10 cellular contexts compared by ENCODE assay signal in genomic region chr2:222433381-222434173, GRCh38. TPM values are rescaled to one million over a fixed set of nuclear protein-coding genes. Genes with fewer than 3 reads are reported as not detected.
DNase-seq lines count a peak whose midpoint lies in the region; ATAC-seq and TF ChIP-seq lines count a peak whose summit lies in the region.
"Had no signal": no experiment of that assay in that cellular context is flagged by ENCODE, and none has a peak within 500 bp of the region (broad histone marks: within the 10 kb centered on the region; RNA-seq: fewer than 3 reads in every experiment).

No MANE protein-coding gene starts in this region.

- POLR2A ChIA-PET in naive thymus-derived CD8-positive, alpha-beta T cell (lab: Charles Lee), result no interaction called here

- TF ChIP-seq POLR2A in stomach (IDR thresholded peaks at IDR 0.05), result no peak

- ATAC-seq in HG03103 (IDR thresholded peaks at IDR 0.05; ENCODE audit: low read depth, unreplicated experiment) (peak; percentile 80), RWPE2 (ENCODE audit: low read depth) (peak; percentile 64)
- no peak for ATAC-seq in naive thymus-derived CD8-positive, alpha-beta T cell
- ATAC-seq: A549 had no signal

- H3K4me1 Mint-ChIP-seq in naive thymus-derived CD8-positive, alpha-beta T cell, result no peaks in the 10 kb centered on the region

- H3K36me3 Mint-ChIP-seq in naive thymus-derived CD8-positive, alpha-beta T cell, result no peaks in the 10 kb centered on the region

- no peak overlapping the region for H3K9ac ChIP-seq in GM23248

- H3K4me3 Mint-ChIP-seq in naive thymus-derived CD8-positive, alpha-beta T cell, result no peak overlapping the region

- no peaks in the 10 kb centered on the region for H4K20me1 ChIP-seq in GM23248 (ENCODE audit: insufficient read depth)

- TF ChIP-seq CTCF in RWPE2 (IDR thresholded peaks at IDR 0.05; ENCODE audit: poor library complexity, severe bottlenecking) (no peak), stomach (IDR thresholded peaks at IDR 0.05) (no peak), brain microvascular endothelial cell (IDR thresholded peaks at IDR 0.05; ENCODE audit: low read depth, low read length, missing control alignments) (no peak)

- no peak overlapping the region for H3K4me3 ChIP-seq in RWPE2 (ENCODE audit: severe bottlenecking)
- no peak overlapping the region for H3K4me3 ChIP-seq in stomach
- H3K4me3 ChIP-seq in brain microvascular endothelial cell (ENCODE audit: low read depth, low read length), result no peak overlapping the region
- no peak overlapping the region for H3K4me3 ChIP-seq in GM23248
- H3K4me3 ChIP-seq: A549 had no signal

- no peaks in the 10 kb centered on the region for H3K79me2 ChIP-seq in GM23248 (ENCODE audit: insufficient read depth)

- DNase-seq in NCI-H1092 treated with DMSO at 0.1 percent for 48 hours (lab: John Stamatoyannopoulos, UW) (peak; percentile 8), NCI-H1092 (lab: John Stamatoyannopoulos, UW) (no peak), RWPE2 (ENCODE audit: low spot score) (no peak), stomach (no peak), brain microvascular endothelial cell (no peak), GM23248 (no peak)
- DNase-seq in naive thymus-derived CD8-positive, alpha-beta T cell, result no peak
- DNase-seq: IMR-90 had no signal

- H3K9me3 ChIP-seq in RWPE2 (ENCODE audit: severe bottlenecking) (no peaks in the 10 kb centered on the region), stomach (no peaks in the 10 kb centered on the region), GM23248 (ENCODE audit: low read depth) (no peaks in the 10 kb centered on the region)
- H3K9me3 ChIP-seq: A549 had no signal

- peak overlapping the region in 1 of 10 donors; percentile 35 for H3K27ac Mint-ChIP-seq in naive thymus-derived CD8-positive, alpha-beta T cell

- H3K36me3 ChIP-seq in RWPE2 (ENCODE audit: low read depth) (no peaks in the 10 kb centered on the region), stomach (no peaks in the 10 kb centered on the region), brain microvascular endothelial cell (replicated peaks) (no peaks in the 10 kb centered on the region), GM23248 (ENCODE audit: low read depth) (no peaks in the 10 kb centered on the region)

- H3K27me3 ChIP-seq in RWPE2 (ENCODE audit: insufficient read depth, poor library complexity, severe bottlenecking) (no peaks in the 10 kb centered on the region), stomach (no peaks in the 10 kb centered on the region), brain microvascular endothelial cell (replicated peaks) (no peaks in the 10 kb centered on the region), GM23248 (replicated peaks; ENCODE audit: insufficient read depth) (no peaks in the 10 kb centered on the region)

- intact Hi-C loops in stomach (cut with DNase I; ENCODE audit: low total_unique reads), result no loop called here

- in situ Hi-C loops in brain microvascular endothelial cell (cut with HindIII; ENCODE audit: low pct_ligation_motif_present, low sequenced_read_pairs), result no loop called here
- in situ Hi-C loops in GM23248 (cut with MboI), result no loop called here

- H3K9me2 ChIP-seq in GM23248 (ENCODE audit: insufficient read depth), result no peaks in the 10 kb centered on the region

- no peaks in the 10 kb centered on the region for H3F3A ChIP-seq in GM23248 (ENCODE audit: insufficient read depth)

- no peak overlapping the region for H2AFZ ChIP-seq in GM23248

- no peaks in the 10 kb centered on the region for H3K4me1 ChIP-seq in RWPE2 (ENCODE audit: insufficient read depth, poor library complexity, severe bottlenecking)
- peaks cover 0 to 15% (median 2%) of the 10 kb centered on the region in 4 donors for H3K4me1 ChIP-seq in stomach
- no peaks in the 10 kb centered on the region for H3K4me1 ChIP-seq in GM23248 (ENCODE audit: insufficient read depth)
- H3K4me1 ChIP-seq: A549 had no signal

- H3K9me3 Mint-ChIP-seq in naive thymus-derived CD8-positive, alpha-beta T cell, result peaks cover 0 to 18% (median 4%) of the 10 kb centered on the region in 9 donors

- peaks cover 4 to 22% (median 8%) of the 10 kb centered on the region in 5 donors for H3K27me3 Mint-ChIP-seq in naive thymus-derived CD8-positive, alpha-beta T cell

- no peak overlapping the region for H3K27ac ChIP-seq in RWPE2 (ENCODE audit: poor library complexity, severe bottlenecking)
- peak overlapping the region; percentile 57 to 88 (median 69) for H3K27ac ChIP-seq in stomach
- no peak overlapping the region for H3K27ac ChIP-seq in brain microvascular endothelial cell
- no peak overlapping the region for H3K27ac ChIP-seq in GM23248
- H3K27ac ChIP-seq: A549 had no signal

- no peak for TF ChIP-seq EP300 in stomach (IDR thresholded peaks at IDR 0.05)

- H3K4me2 ChIP-seq in GM23248 (ENCODE audit: unreplicated experiment), result no peak overlapping the region
- H3K4me2 ChIP-seq: A549 had no signal

- WGBS in stomach, 5 donors, result 29 to 55% (median 34%) methylated on average over 8 of the region's 8 CpGs
- 26 to 35% methylated on average over 8 of the region's 8 CpGs for WGBS in GM23248 (ENCODE audit: low coverage in 1 of 2, low lambda C conversion rate in 2 of 2, missing lambda C conversion rate in 2 of 2), 2 experiments

RNA-seq across cellular contexts. Expression of gene SGPP2, which starts 9.2 kb away (rescaled TPM):
- total RNA-seq in stomach, result 10 to 100 TPM; 18.2 to 50.4 (median 27.4) TPM
- polyA plus RNA-seq in stomach (1 to 10 TPM; 1.7 to 3.9 (median 2.3) TPM), GM23248 (2016; fragmentation: Nextera tagmentation; extraction: Ambion mirVana) (not detected in 2 replicates)
- under 1 TPM; 0.31 to 0.33 TPM for total RNA-seq in naive thymus-derived CD8-positive, alpha-beta T cell
- not detected for polyA plus RNA-seq in naive thymus-derived CD8-positive, alpha-beta T cell
- total RNA-seq in GM23248 (2014; rRNA removed; shearing (Covaris generic)), result not detected in 2 replicates
- total RNA-seq: IMR-90 had no signal
- polyA plus RNA-seq: IMR-90 had no signal

Comparison
In these comparisons a context has a peak if more than half of its experiments do, and no peak if none do; other contexts are left out.
1. ATAC-seq: peak in HG03103 (single experiment) and RWPE2 (single experiment); none in naive thymus-derived CD8-positive, alpha-beta T cell (0 of 2).
2. H3K27ac ChIP-seq: peak in stomach (5 of 5); none in RWPE2 (single experiment), brain microvascular endothelial cell (single experiment) and GM23248 (single experiment).
3. RNA of gene SGPP2, which starts 9.2 kb away (total RNA-seq): 18.2 to 50.4 TPM in stomach; 0.31 to 0.33 TPM in naive thymus-derived CD8-positive, alpha-beta T cell and not detected in GM23248; every median in the first group is over 10 times any median in the second.